1 cellular context compared by ENCODE assay signal in genomic region chr6:109428889-109429477, GRCh38.
TF ChIP-seq lines count a peak whose summit lies in the region.

No MANE protein-coding gene starts in this region.

TF ChIP-seq in GM12878, 131 proteins besides CTCF, POLR2A, EP300 and RAD21:
- TF ChIP-seq ATF7 (IDR thresholded peaks at IDR 0.05; ENCODE audit: low read depth) (0 out of 2 replicates have a peak, but pooled peaks have one; percentile 14), CREB1 (IDR thresholded peaks at IDR 0.05; ENCODE audit: low read depth) (no peak), MAX (IDR thresholded peaks at IDR 0.05; ENCODE audit: low read depth, low read length) (no peak), GABPA (IDR thresholded peaks at IDR 0.05; ENCODE audit: low read depth) (no peak)
TF ChIP-seq in GM12878: peak in this region for 1.
